8 cellular contexts compared by ENCODE assay signal in genomic region chr11:62591448-62592215, GRCh38. TPM values are rescaled to one million over a fixed set of nuclear protein-coding genes. Genes with fewer than 3 reads are reported as not detected.
DNase-seq lines count a peak whose midpoint lies in the region; ATAC-seq, FAIRE-seq and TF ChIP-seq lines count a peak whose summit lies in the region.

TSS of gene TUT1 (minus strand) at chr11:62591523. CDS start at chr11:62591485, 38 bp downstream.

- H3K4me1 ChIP-seq in kidney (ENCODE audit: control insufficient read depth in 1 of 2, insufficient read depth in 1 of 2, low read depth in 1 of 2, low read length in 2 of 2) = peaks cover 16% of the 10 kb centered on the region in 2 donors

- FAIRE-seq in kidney (lab: Jason Lieb, UNC) = peak; percentile 98

- H3K4me3 ChIP-seq in kidney (ENCODE audit: low read length in 2 of 2) = peak within 1 kb of the TSS; percentile 95 to 96

- H3K9me3 ChIP-seq in kidney (ENCODE audit: control insufficient read depth in 1 of 2, low read length in 2 of 2) = no peaks in the 10 kb centered on the region

- intact Hi-C loops in kidney (cut with DNase I) = no loop called here

- H3K9ac ChIP-seq in kidney (ENCODE audit: low read length in 2 of 2) = peak within 1 kb of the TSS; percentile 95 to 99

- peak; percentile 95 for TF ChIP-seq POLR2A in GM19099 (IDR thresholded peaks at IDR 0.05; ENCODE audit: extremely low read depth, insufficient read length, low read depth)

- peak within 1 kb of the TSS; percentile 91 to 96 for H3K27ac ChIP-seq in kidney (ENCODE audit: low read depth in 2 of 2, low read length in 2 of 2)

- peak; percentile 93 for DNase-seq in AG20443 (ENCODE audit: low spot score)
- DNase-seq in NCI-H510A (lab: John Stamatoyannopoulos, UW) = peak; percentile 98
- DNase-seq in activated CD4-positive, alpha-beta T cell treated with anti-CD3 and anti-CD28 coated beads for 1 hour = peak; percentile 95
- peak; percentile 96 for DNase-seq in cerebellum (ENCODE audit: low spot score)
- peak; percentile 98 for DNase-seq in kidney
- DNase-seq in stimulated activated CD4-positive, alpha-beta T cell treated with anti-CD3 and anti-CD28 coated beads, Interleukin-15, amount 100 ng/mL, for 24 hours = peak; percentile 95

- peaks cover 27 to 36% of the 10 kb centered on the region in 2 donors for H3K36me3 ChIP-seq in kidney (ENCODE audit: control insufficient read depth in 1 of 2, insufficient read depth in 2 of 2, low read length in 2 of 2)

- peak; percentile 5 for TF ChIP-seq CTCF in kidney (IDR thresholded peaks at IDR 0.05; ENCODE audit: borderline replicate concordance, extremely low read depth, insufficient read depth)

- peak; percentile 82 for ATAC-seq in HG03432 (IDR thresholded peaks at IDR 0.05; ENCODE audit: unreplicated experiment)

RNA-seq across cellular contexts. Expression of gene TUT1, which starts in this region (rescaled TPM):
- total RNA-seq in cerebellum (6.3 TPM), kidney (29.5 TPM)
- polyA plus RNA-seq in kidney (ENCODE audit: insufficient read depth, low read depth, low replicate concordance) = 18.7 TPM

Comparison
In these comparisons a context has a peak if more than half of its experiments do, and no peak if none do; other contexts are left out.
1. Peak in every context shown above with its lines: DNase-seq, ATAC-seq, H3K4me3 ChIP-seq and H3K27ac ChIP-seq.